In genomic region chr6:79657238-79657637, GRCh38 we compare ENCODE assay signal across 21 cellular contexts.
"Had no signal": no experiment of that assay in that cellular context is flagged by ENCODE, and none has a peak within 500 bp of the region (broad histone marks: within the 10 kb centered on the region; RNA-seq: fewer than 3 reads in every experiment).

No MANE protein-coding gene starts in this region.

- ATAC-seq: effector memory CD8-positive, alpha-beta T cell; gastroesophageal sphincter; left lobe of liver; natural killer cell; sciatic nerve; stimulated activated memory B cell treated with anti-CD40 and anti-IgM and Interleukin-4, amounts not matched to agents 10 μg/mL and 1 μg/mL and 100 μg/mL, for 72 hours had no signal

- H3K27ac Mint-ChIP-seq: effector memory CD8-positive, alpha-beta T cell; natural killer cell; stimulated activated memory B cell treated with anti-CD40 and anti-IgM and Interleukin-4, amounts not matched to agents 10 μg/mL and 1 μg/mL and 100 μg/mL, for 72 hours had no signal

- H3K36me3 ChIP-seq: esophagus squamous epithelium, gastroesophageal sphincter, spleen, stomach, thoracic aorta, transverse colon had no signal

- H3K36me3 Mint-ChIP-seq: natural killer cell; stimulated activated memory B cell treated with anti-CD40 and anti-IgM and Interleukin-4, amounts not matched to agents 10 μg/mL and 1 μg/mL and 100 μg/mL, for 72 hours had no signal

- H3K4me1 ChIP-seq: gastroesophageal sphincter, spleen had no signal

- H3K27ac ChIP-seq: esophagus squamous epithelium, gastroesophageal sphincter, spleen, stomach, thoracic aorta, transverse colon had no signal

- H3K9me3 ChIP-seq: esophagus squamous epithelium, gastroesophageal sphincter, stomach, thoracic aorta, transverse colon had no signal

- DNase-seq: effector memory CD8-positive, alpha-beta T cell; esophagus squamous epithelium; foreskin fibroblast; glutamatergic neuron; islet precursor cell; mammary epithelial cell; natural killer cell; posterior cingulate gyrus; spleen; stimulated activated CD4-positive, alpha-beta T cell treated with anti-CD3 and anti-CD28 coated beads, Interleukin-15, amount 100 ng/mL, for 24 hours; stimulated activated CD4-positive, alpha-beta T cell treated with anti-CD3 and anti-CD28 coated beads, Interleukin-1b, Interleukin-23, amount 100 ng/mL, for 48 hours; stimulated activated CD4-positive, alpha-beta T cell treated with anti-CD3 and anti-CD28 coated beads, Interleukin-4, amount 100 ng/mL, for 24 hours; stomach; substantia nigra; transverse colon had no signal

- H3K4me3 ChIP-seq: esophagus squamous epithelium, gastroesophageal sphincter, spleen, stomach, thoracic aorta, transverse colon had no signal

- H3K27me3 ChIP-seq: esophagus squamous epithelium, gastroesophageal sphincter, spleen, stomach, transverse colon had no signal

- H3K9me3 Mint-ChIP-seq: effector memory CD8-positive, alpha-beta T cell had no signal

- H3K4me3 Mint-ChIP-seq: effector memory CD8-positive, alpha-beta T cell; natural killer cell; neural crest cell; stimulated activated memory B cell treated with anti-CD40 and anti-IgM and Interleukin-4, amounts not matched to agents 10 μg/mL and 1 μg/mL and 100 μg/mL, for 72 hours had no signal

- H3K4me1 Mint-ChIP-seq: natural killer cell; stimulated activated memory B cell treated with anti-CD40 and anti-IgM and Interleukin-4, amounts not matched to agents 10 μg/mL and 1 μg/mL and 100 μg/mL, for 72 hours had no signal
